16 cellular contexts compared by ENCODE assay signal in the genomic region with DNA sequence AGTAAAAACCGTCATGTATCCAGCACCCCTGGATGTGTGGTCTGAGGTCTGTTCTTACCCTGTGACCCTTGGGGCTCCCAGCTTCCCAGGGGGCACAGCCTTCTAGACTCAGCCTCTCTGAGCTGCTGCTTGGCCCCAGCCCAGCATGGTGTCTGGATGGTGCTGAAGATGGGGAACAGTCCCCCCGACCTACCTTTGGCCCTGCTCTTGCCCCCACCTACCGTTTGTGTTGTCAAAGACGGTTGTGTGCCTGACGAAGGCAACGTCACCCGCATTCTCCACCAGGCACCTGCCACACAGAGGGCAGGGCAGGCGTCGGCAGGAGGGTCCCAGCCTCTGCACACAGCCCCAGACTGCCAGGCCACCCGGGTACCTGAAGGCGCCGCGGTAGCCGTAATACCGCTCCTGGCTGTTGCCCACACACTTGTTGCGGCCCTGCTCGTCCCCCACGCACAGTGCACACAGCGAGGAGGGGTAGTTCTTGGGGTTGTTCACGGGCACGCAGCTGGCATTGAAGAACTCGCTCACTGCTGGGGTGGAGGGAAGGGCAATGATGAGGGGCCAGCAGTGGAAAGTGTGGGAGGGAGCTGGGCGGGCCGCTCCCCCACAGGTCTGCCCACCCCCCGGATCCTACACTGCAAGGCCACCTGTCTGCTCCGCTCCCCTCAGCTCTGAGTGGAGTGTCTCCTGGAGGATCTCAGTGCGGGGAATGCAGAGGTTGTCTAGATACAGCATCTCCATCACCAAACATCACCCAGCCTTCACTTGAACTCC. TPM values are rescaled to one million over a fixed set of nuclear protein-coding genes. Genes with fewer than 3 reads are reported as not detected.
DNase-seq lines count a peak whose midpoint lies in the region; TF ChIP-seq lines count a peak whose summit lies in the region.
"Had no signal": no experiment of that assay in that cellular context is flagged by ENCODE, and none has a peak within 500 bp of the region (broad histone marks: within the 10 kb centered on the region; RNA-seq: fewer than 3 reads in every experiment).

No MANE protein-coding gene starts in this region.

- H3K4me2 ChIP-seq in neural progenitor cell: no peak overlapping the region

- peak overlapping the region; percentile 25 for H3K27ac Mint-ChIP-seq in activated CD4-positive, alpha-beta T cell treated with anti-CD3 and anti-CD28 coated beads, Interleukin-2, amount 10 ng/mL, durations not matched to agents 7 days and 5 days
- H3K27ac Mint-ChIP-seq in chondrocyte (ENCODE audit: unreplicated experiment) (no peak overlapping the region), neural progenitor cell (peak overlapping the region; percentile 14)
- H3K27ac Mint-ChIP-seq: CD4-positive, alpha-beta T cell had no signal

- H2AFZ ChIP-seq in neural progenitor cell (replicated peaks): no peak overlapping the region
- H2AFZ ChIP-seq: GM23248 had no signal

- H3K9ac ChIP-seq in neural progenitor cell: no peak overlapping the region
- H3K9ac ChIP-seq: GM23248 had no signal

- H3K4me1 ChIP-seq in neural progenitor cell: peaks cover 21% of the 10 kb centered on the region

- DNase-seq in activated CD4-positive, alpha-beta T cell treated with anti-CD3 and anti-CD28 coated beads, Interleukin-2, amount 10 ng/mL, durations not matched to agents 7 days and 5 days: no peak
- DNase-seq in activated CD4-positive, alpha-beta T cell treated with anti-CD3 and anti-CD28 coated beads for 4 hours: no peak
- DNase-seq in chondrocyte (ENCODE audit: low spot score) (peak; percentile 78), neural progenitor cell (ENCODE audit: low spot score) (no peak)
- DNase-seq in stimulated activated CD4-positive, alpha-beta T cell treated with anti-CD3 and anti-CD28 coated beads, Interleukin-2, amount 100 ng/mL, for 24 hours: no peak
- DNase-seq in activated T-cell treated with anti-CD3 and anti-CD28 coated beads, Interleukin-2, amount 50 U/mL, for 48 hours: no peak
- DNase-seq in stimulated activated CD4-positive, alpha-beta T cell treated with anti-CD3 and anti-CD28 coated beads, Interleukin-4, amount 100 ng/mL, for 4 hours: no peak
- DNase-seq: AML-193; Calu3; CD4-positive, alpha-beta T cell; DMS79; GM23248 had no signal

- no peaks in the 10 kb centered on the region for H3K27me3 Mint-ChIP-seq in activated CD4-positive, alpha-beta T cell treated with anti-CD3 and anti-CD28 coated beads, Interleukin-2, amount 10 ng/mL, durations not matched to agents 7 days and 5 days
- no peaks in the 10 kb centered on the region for H3K27me3 Mint-ChIP-seq in chondrocyte (ENCODE audit: low read depth)
- peaks cover 7% of the 10 kb centered on the region for H3K27me3 Mint-ChIP-seq in neural progenitor cell (ENCODE audit: insufficient read depth, low read depth)
- H3K27me3 Mint-ChIP-seq: CD4-positive, alpha-beta T cell had no signal

- H4K20me1 ChIP-seq in neural progenitor cell (ENCODE audit: low read depth): no peaks in the 10 kb centered on the region

- no peaks in the 10 kb centered on the region for H3K36me3 Mint-ChIP-seq in activated CD4-positive, alpha-beta T cell treated with anti-CD3 and anti-CD28 coated beads, Interleukin-2, amount 10 ng/mL, durations not matched to agents 7 days and 5 days (ENCODE audit: low read depth)
- H3K36me3 Mint-ChIP-seq in chondrocyte (ENCODE audit: low read depth): no peaks in the 10 kb centered on the region
- H3K36me3 Mint-ChIP-seq in neural progenitor cell: peaks cover 9% of the 10 kb centered on the region

- H3K79me2 ChIP-seq in neural progenitor cell (ENCODE audit: low read depth): no peaks in the 10 kb centered on the region

- no peak overlapping the region for H3K4me3 ChIP-seq in neural progenitor cell
- H3K4me3 ChIP-seq: BLaER1 treated with 17β-estradiol and CSF1 and Interleukin-3, amounts not matched to agents 10 nM and 100 nM; GM12878; GM23248 had no signal

- CTCF ChIA-PET in activated CD4-positive, alpha-beta T cell treated with anti-CD3 and anti-CD28 coated beads, Interleukin-2, amount 10 ng/mL, durations not matched to agents 7 days and 5 days (lab: Charles Lee): interaction anchor here (2.0 kb wide), 1 partner anchor 20 kb away, joined by 4 read pairs; the partner anchor contains the start of gene MELTF

- no peak for TF ChIP-seq CTCF in chondrocyte (IDR thresholded peaks at IDR 0.05)
- TF ChIP-seq CTCF in neural progenitor cell (IDR thresholded peaks at IDR 0.05): no peak

- H3K36me3 ChIP-seq in neural progenitor cell: no peaks in the 10 kb centered on the region

- no peaks in the 10 kb centered on the region for H3K9me3 ChIP-seq in neural progenitor cell (ENCODE audit: low read depth)

- no peaks in the 10 kb centered on the region for H3F3A ChIP-seq in neural progenitor cell (ENCODE audit: low read depth)

- no peak overlapping the region for H3K4me3 Mint-ChIP-seq in activated CD4-positive, alpha-beta T cell treated with anti-CD3 and anti-CD28 coated beads, Interleukin-2, amount 10 ng/mL, durations not matched to agents 7 days and 5 days
- H3K4me3 Mint-ChIP-seq in chondrocyte (ENCODE audit: unreplicated experiment) (no peak overlapping the region), neural progenitor cell (no peak overlapping the region)
- H3K4me3 Mint-ChIP-seq: CD4-positive, alpha-beta T cell had no signal

- no peaks in the 10 kb centered on the region for H3K9me3 Mint-ChIP-seq in activated CD4-positive, alpha-beta T cell treated with anti-CD3 and anti-CD28 coated beads, Interleukin-2, amount 10 ng/mL, durations not matched to agents 7 days and 5 days
- H3K9me3 Mint-ChIP-seq in chondrocyte (ENCODE audit: low read depth) (no peaks in the 10 kb centered on the region), neural progenitor cell (no peaks in the 10 kb centered on the region)
- H3K9me3 Mint-ChIP-seq: CD4-positive, alpha-beta T cell had no signal

- peaks cover 19% of the 10 kb centered on the region for H3K27me3 ChIP-seq in neural progenitor cell

- H3K4me1 Mint-ChIP-seq in activated CD4-positive, alpha-beta T cell treated with anti-CD3 and anti-CD28 coated beads, Interleukin-2, amount 10 ng/mL, durations not matched to agents 7 days and 5 days: peaks cover 15% of the 10 kb centered on the region
- H3K4me1 Mint-ChIP-seq in chondrocyte (ENCODE audit: low read depth) (peaks cover 8% of the 10 kb centered on the region), neural progenitor cell (peaks cover 30% of the 10 kb centered on the region)

- H3K27ac ChIP-seq in neural progenitor cell: no peak overlapping the region
- H3K27ac ChIP-seq: 22Rv1; BLaER1 treated with 17β-estradiol and CSF1 and Interleukin-3, amounts not matched to agents 10 nM and 100 nM; GM23248 had no signal

- POLR2A ChIA-PET in activated CD4-positive, alpha-beta T cell treated with anti-CD3 and anti-CD28 coated beads, Interleukin-2, amount 10 ng/mL, durations not matched to agents 7 days and 5 days (lab: Charles Lee): no interaction called here

RNA-seq across cellular contexts. Expression of gene MELTF, which starts 21.0 kb away (rescaled TPM):
- total RNA-seq in activated CD4-positive, alpha-beta T cell treated with anti-CD3 and anti-CD28 coated beads, Interleukin-2, amount 10 ng/mL, durations not matched to agents 7 days and 5 days: 1 to 10 TPM; 4.8 to 6.4 TPM
- total RNA-seq in chondrocyte (4.5 to 5.2 TPM (median 5.1 TPM) in 3 replicates), neural progenitor cell (ENCODE audit: low replicate concordance) (0.28 and 4.2 TPM in 2 replicates)

RNA-seq across cellular contexts. Expression of gene PIGZ, which starts 40.0 kb away (rescaled TPM):
- total RNA-seq in activated CD4-positive, alpha-beta T cell treated with anti-CD3 and anti-CD28 coated beads, Interleukin-2, amount 10 ng/mL, durations not matched to agents 7 days and 5 days: 1 to 10 TPM; 2.6 to 2.7 TPM
- total RNA-seq in chondrocyte (8.8 to 10.1 TPM (median 9.9 TPM) in 3 replicates), neural progenitor cell (ENCODE audit: low replicate concordance) (1.2 TPM in 1 of 2 replicates, not detected in the other)
- total RNA-seq: G401 had no signal
